In genomic region chr15:89760303-89761008, GRCh38 we compare ENCODE assay signal across 8 cellular contexts. TPM values are rescaled to one million over a fixed set of nuclear protein-coding genes. Genes with fewer than 3 reads are reported as not detected.
DNase-seq lines count a peak whose midpoint lies in the region; ATAC-seq and TF ChIP-seq lines count a peak whose summit lies in the region.

No MANE protein-coding gene starts in this region.

- no peak overlapping the region for H3K27ac ChIP-seq in gastroesophageal sphincter
- no peak overlapping the region for H3K27ac ChIP-seq in osteoblast (ENCODE audit: low read depth, low read length)

- no peaks in the 10 kb centered on the region for H3K36me3 Mint-ChIP-seq in type B pancreatic cell

- H3K36me3 ChIP-seq in gastroesophageal sphincter (no peaks in the 10 kb centered on the region), osteoblast (ENCODE audit: insufficient read depth, low read length) (no peaks in the 10 kb centered on the region)

- H3K4me1 ChIP-seq in gastroesophageal sphincter (peaks cover 0 to 12% (median 2%) of the 10 kb centered on the region in 3 donors), osteoblast (ENCODE audit: insufficient read depth, low read length) (no peaks in the 10 kb centered on the region)

- H3K4me3 ChIP-seq in gastroesophageal sphincter, result no peak overlapping the region
- no peak overlapping the region for H3K4me3 ChIP-seq in osteoblast (ENCODE audit: insufficient read depth, low read length)

- peak overlapping the region; percentile 44 for H2AFZ ChIP-seq in osteoblast (ENCODE audit: low read length)

- H3K9me3 Mint-ChIP-seq in type B pancreatic cell, result no peaks in the 10 kb centered on the region

- no peaks in the 10 kb centered on the region for H4K20me1 ChIP-seq in osteoblast (ENCODE audit: insufficient read depth, low read length)

- no peak overlapping the region for H3K27ac Mint-ChIP-seq in type B pancreatic cell

- DNase-seq in NCI-H446 (lab: John Stamatoyannopoulos, UW) (peak; percentile 60 to 76), NCI-H446 treated with DMSO at 0.1 percent for 48 hours (lab: John Stamatoyannopoulos, UW) (no peak), HPDE6-E6E7 (ENCODE audit: extremely low spot score) (peak; percentile 79), RPMI8226 (peak; percentile 86), osteoblast (ENCODE audit: insufficient read length, low spot score, missing footprints) (peak; percentile 97), type B pancreatic cell (ENCODE audit: extremely low spot score, unreplicated experiment) (peak; percentile 86)
- DNase-seq in activated effector memory CD4-positive, alpha-beta T cell treated with Interleukin-2 at 50 U/mL for 16 hours, result peak; percentile 43

- no peak for TF ChIP-seq EP300 in gastroesophageal sphincter (IDR thresholded peaks at IDR 0.05)

- no peaks in the 10 kb centered on the region for H3K79me2 ChIP-seq in osteoblast (ENCODE audit: insufficient read depth, low read length)

- no peaks in the 10 kb centered on the region for H3K27me3 Mint-ChIP-seq in type B pancreatic cell

- TF ChIP-seq CTCF in gastroesophageal sphincter (IDR thresholded peaks at IDR 0.05) (peak in 3 of 4 experiments; percentile 89 to 95 (median 90)), osteoblast (IDR thresholded peaks at IDR 0.05; ENCODE audit: extremely low read depth, low read depth, low read length) (peak; percentile 98), type B pancreatic cell (conservative IDR thresholded peaks at IDR 0.05) (peak; percentile 94)

- peaks cover 7% of the 10 kb centered on the region for H3K4me1 Mint-ChIP-seq in type B pancreatic cell (ENCODE audit: unreplicated experiment)

- H3K9me3 ChIP-seq in gastroesophageal sphincter (no peaks in the 10 kb centered on the region), osteoblast (ENCODE audit: low read depth, low read length) (no peaks in the 10 kb centered on the region)

- H3K4me3 Mint-ChIP-seq in type B pancreatic cell, result no peak overlapping the region

- TF ChIP-seq POLR2A in gastroesophageal sphincter (IDR thresholded peaks at IDR 0.05), result no peak

- 27 to 48% methylated on average over 5 to 7 of the region's 16 CpGs for WGBS in gastroesophageal sphincter (ENCODE audit: low coverage in 1 of 2), 2 donors

- H3K4me2 ChIP-seq in osteoblast (ENCODE audit: insufficient read depth, low read length), result no peak overlapping the region

- H3K27me3 ChIP-seq in gastroesophageal sphincter (peaks cover 6% of the 10 kb centered on the region), osteoblast (ENCODE audit: insufficient read depth, low read length) (no peaks in the 10 kb centered on the region)

- ATAC-seq in gastroesophageal sphincter, result peak; percentile 84

RNA-seq across cellular contexts. Expression of gene MESP1, which starts 9.4 kb away (rescaled TPM):
- total RNA-seq in gastroesophageal sphincter (1 to 10 TPM in 1 of 4 donors, under 1 TPM in 3; 0.15 to 2.0 (median 0.60) TPM), osteoblast (under 0.01 TPM in 2 replicates), type B pancreatic cell (ENCODE audit: low replicate concordance) (2.1 and 2.2 TPM in 2 replicates)

RNA-seq across cellular contexts. Expression of gene MESP2, which starts 15.7 kb away (rescaled TPM):
- total RNA-seq in gastroesophageal sphincter, result not detected
- 0.72 and 1.5 TPM in 2 replicates for total RNA-seq in osteoblast
- total RNA-seq in type B pancreatic cell (ENCODE audit: low replicate concordance), result not detected in 2 replicates

RNA-seq across cellular contexts. Expression of gene ANPEP, which starts 54.2 kb away (rescaled TPM):
- 10 to 100 TPM in 3 of 4 donors, 1 to 10 TPM in 1; 2.3 to 24.4 (median 15.9) TPM for total RNA-seq in gastroesophageal sphincter
- total RNA-seq in osteoblast, result 87.9 and 98.7 TPM in 2 replicates
- 56.3 and 206 TPM in 2 replicates for total RNA-seq in type B pancreatic cell (ENCODE audit: low replicate concordance)
